18 cellular contexts compared by ENCODE assay signal in genomic region chr14:95522116-95522515, GRCh38. TPM values are rescaled to one million over a fixed set of nuclear protein-coding genes. Genes with fewer than 3 reads are reported as not detected.
DNase-seq lines count a peak whose midpoint lies in the region; ATAC-seq and TF ChIP-seq lines count a peak whose summit lies in the region.
"Had no signal": no experiment of that assay in that cellular context is flagged by ENCODE, and none has a peak within 500 bp of the region (broad histone marks: within the 10 kb centered on the region; RNA-seq: fewer than 3 reads in every experiment).

No MANE protein-coding gene starts in this region.

- peak overlapping the region in 8 of 10 donors; percentile 4 to 79 (median 48) for H3K27ac ChIP-seq in heart right ventricle
- peak overlapping the region; percentile 69 for H3K27ac ChIP-seq in effector memory CD4-positive, alpha-beta T cell (ENCODE audit: insufficient read depth, low read length, poor library complexity, severe bottlenecking)
- H3K27ac ChIP-seq: ovary had no signal

- no peaks in the 10 kb centered on the region for H3K27me3 Mint-ChIP-seq in activated B cell treated with CpG ODN at 0.5 μM for 24 hours
- no peaks in the 10 kb centered on the region for H3K27me3 Mint-ChIP-seq in stimulated activated naive CD8-positive, alpha-beta T cell treated with anti-CD3 and anti-CD28 coated beads, Interleukin-15, amount 100 ng/mL, for 72 hours

- POLR2A ChIA-PET in activated B cell treated with CpG ODN at 0.5 μM for 24 hours (lab: Charles Lee): interaction anchor here (0.6 to 7.0 kb wide), 4 partner anchors 12 to 69 kb away, joined by 3 to 52 read pairs (median 3); partner anchors contain the start of gene GLRX5

- DNase-seq in heart right ventricle: peak in 1 of 2 donors; percentile 45
- DNase-seq in left ventricle myocardium superior: no peak
- no peak for DNase-seq in activated B cell treated with CpG ODN at 0.5 μM for 24 hours
- DNase-seq in effector memory CD4-positive, alpha-beta T cell: no peak
- no peak for DNase-seq in stimulated activated naive CD8-positive, alpha-beta T cell treated with anti-CD3 and anti-CD28 coated beads, Interleukin-15, amount 100 ng/mL, for 72 hours
- DNase-seq in GF-D8 (lab: John Stamatoyannopoulos, UW): no peak
- DNase-seq: DND-41; endodermal cell; NCI-H1048; NCI-H2081 treated with DMSO at 0.1 percent for 48 hours; NCI-H524 treated with DMSO at 0.1 percent for 48 hours; ovary; SK-N-SH; stimulated activated CD4-positive, alpha-beta T cell treated with anti-CD3 and anti-CD28 coated beads, Interleukin-4, amount 100 ng/mL, for 24 hours had no signal

- ATAC-seq in heart right ventricle: peak in 3 of 8 donors; percentile 35 to 56 (median 50)
- no peak for ATAC-seq in left ventricle myocardium superior
- ATAC-seq in activated B cell treated with CpG ODN at 0.5 μM for 24 hours (ENCODE audit: low read depth): no peak
- ATAC-seq in stimulated activated naive CD8-positive, alpha-beta T cell treated with anti-CD3 and anti-CD28 coated beads, Interleukin-15, amount 100 ng/mL, for 72 hours: no peak
- ATAC-seq in GM21529 (IDR thresholded peaks at IDR 0.05; ENCODE audit: unreplicated experiment): no peak
- no peak for ATAC-seq in GM18861 (IDR thresholded peaks at IDR 0.05; ENCODE audit: unreplicated experiment)
- ATAC-seq: mucosa of descending colon had no signal

- H3K4me3 ChIP-seq in heart right ventricle: no peak overlapping the region
- H3K4me3 ChIP-seq in effector memory CD4-positive, alpha-beta T cell (ENCODE audit: insufficient read depth, low read depth, low read length, poor library complexity, severe bottlenecking): no peak overlapping the region
- H3K4me3 ChIP-seq: mucosa of descending colon, ovary, tibial nerve had no signal

- peak overlapping the region; percentile 38 for H3K27ac Mint-ChIP-seq in activated B cell treated with CpG ODN at 0.5 μM for 24 hours
- peak overlapping the region; percentile 99 to 100 for H3K27ac Mint-ChIP-seq in stimulated activated naive CD8-positive, alpha-beta T cell treated with anti-CD3 and anti-CD28 coated beads, Interleukin-15, amount 100 ng/mL, for 72 hours
- H3K27ac Mint-ChIP-seq: endodermal cell had no signal

- no peaks in the 10 kb centered on the region for H3K9me3 ChIP-seq in heart right ventricle
- no peaks in the 10 kb centered on the region for H3K9me3 ChIP-seq in effector memory CD4-positive, alpha-beta T cell (ENCODE audit: control insufficient read depth, low read length)
- H3K9me3 ChIP-seq: mucosa of descending colon, ovary, SK-N-SH, tibial nerve had no signal

- H3K9me3 Mint-ChIP-seq in activated B cell treated with CpG ODN at 0.5 μM for 24 hours: no peaks in the 10 kb centered on the region
- no peaks in the 10 kb centered on the region for H3K9me3 Mint-ChIP-seq in stimulated activated naive CD8-positive, alpha-beta T cell treated with anti-CD3 and anti-CD28 coated beads, Interleukin-15, amount 100 ng/mL, for 72 hours
- H3K9me3 Mint-ChIP-seq: endodermal cell had no signal

- WGBS in heart right ventricle, 2 donors: 75 to 84% methylated on average over 11 of the region's 11 CpGs

- CTCF ChIA-PET in activated B cell treated with CpG ODN at 0.5 μM for 24 hours (lab: Charles Lee): interaction anchor here (9.5 kb wide), 1 partner anchor 79 kb away, joined by 162 read pairs; no protein-coding TSS in a partner anchor

- intact Hi-C loops in heart right ventricle (cut with DNase I): loop anchor here in 1 of 10 donors (5.0 kb wide), 1 partner anchor 35 kb away; no protein-coding TSS in a partner anchor
- intact Hi-C loops in left ventricle myocardium superior (cut with micrococcal nuclease): no loop called here
- intact Hi-C loops in activated B cell treated with CpG ODN at 0.5 μM for 24 hours (cut with micrococcal nuclease): no loop called here

- H3K4me1 Mint-ChIP-seq in activated B cell treated with CpG ODN at 0.5 μM for 24 hours: peaks cover 62% of the 10 kb centered on the region
- peaks cover 99% of the 10 kb centered on the region for H3K4me1 Mint-ChIP-seq in stimulated activated naive CD8-positive, alpha-beta T cell treated with anti-CD3 and anti-CD28 coated beads, Interleukin-15, amount 100 ng/mL, for 72 hours

- H3K4me1 ChIP-seq in heart right ventricle: peaks cover 22 to 91% (median 57%) of the 10 kb centered on the region in 9 donors
- peaks cover 79% of the 10 kb centered on the region for H3K4me1 ChIP-seq in effector memory CD4-positive, alpha-beta T cell (ENCODE audit: control insufficient read depth, insufficient read depth, low read length, poor library complexity, severe bottlenecking)

- no peaks in the 10 kb centered on the region for H3K36me3 ChIP-seq in heart right ventricle
- H3K36me3 ChIP-seq in effector memory CD4-positive, alpha-beta T cell (ENCODE audit: control insufficient read depth, insufficient read depth, low read length): no peaks in the 10 kb centered on the region
- H3K36me3 ChIP-seq: ovary, tibial nerve had no signal

- H3K27me3 ChIP-seq in heart right ventricle: no peaks in the 10 kb centered on the region
- H3K27me3 ChIP-seq in effector memory CD4-positive, alpha-beta T cell (replicated peaks; ENCODE audit: control insufficient read depth, insufficient read depth, low read length, poor library complexity, severe bottlenecking): no peaks in the 10 kb centered on the region
- H3K27me3 ChIP-seq: ovary, tibial nerve had no signal

- H3K4me3 Mint-ChIP-seq in activated B cell treated with CpG ODN at 0.5 μM for 24 hours: no peak overlapping the region
- peak overlapping the region; percentile 74 to 78 for H3K4me3 Mint-ChIP-seq in stimulated activated naive CD8-positive, alpha-beta T cell treated with anti-CD3 and anti-CD28 coated beads, Interleukin-15, amount 100 ng/mL, for 72 hours
- H3K4me3 Mint-ChIP-seq: endodermal cell had no signal

- H3K36me3 Mint-ChIP-seq in activated B cell treated with CpG ODN at 0.5 μM for 24 hours (ENCODE audit: low read depth): no peaks in the 10 kb centered on the region

- TF ChIP-seq CTCF in heart right ventricle (IDR thresholded peaks at IDR 0.05) (no peak), activated B cell treated with CpG ODN at 0.5 μM for 24 hours (IDR thresholded peaks at IDR 0.05) (no peak)

RNA-seq across cellular contexts. Expression of gene SYNE3, which starts 5.7 kb away (rescaled TPM):
- total RNA-seq in heart right ventricle (10 to 100 TPM in 5 of 10 donors, 1 to 10 TPM in 5; 4.8 to 15.4 (median 10.4) TPM), left ventricle myocardium superior (12.2 TPM), activated B cell treated with CpG ODN at 0.5 μM for 24 hours (95.6 and 104 TPM in 2 replicates)
- 1 to 10 TPM; 1.5 to 5.3 TPM for polyA plus RNA-seq in heart right ventricle

RNA-seq across cellular contexts. Expression of gene GLRX5, which starts 12.7 kb away (rescaled TPM):
- total RNA-seq in heart right ventricle: 100 to 1,000 TPM in 2 of 10 donors, 10 to 100 TPM in 8; 69.9 to 121 (median 91.8) TPM
- 10 to 100 TPM; 49.8 to 66.6 TPM for polyA plus RNA-seq in heart right ventricle
- total RNA-seq in left ventricle myocardium superior: 94.0 TPM
- total RNA-seq in activated B cell treated with CpG ODN at 0.5 μM for 24 hours: 20.5 and 22.4 TPM in 2 replicates
